In genomic region chr18:12886498-12887126, GRCh38 we compare ENCODE assay signal across 9 cellular contexts. TPM values are rescaled to one million over a fixed set of nuclear protein-coding genes. Genes with fewer than 3 reads are reported as not detected.
DNase-seq lines count a peak whose midpoint lies in the region; ATAC-seq and TF ChIP-seq lines count a peak whose summit lies in the region.
"Had no signal": no experiment of that assay in that cellular context is flagged by ENCODE, and none has a peak within 500 bp of the region (broad histone marks: within the 10 kb centered on the region; RNA-seq: fewer than 3 reads in every experiment).

No MANE protein-coding gene starts in this region.

- intact Hi-C loops in A673 (cut with micrococcal nuclease; ENCODE audit: unreplicated experiment), result no loop called here

- no peak for TF ChIP-seq POLR2A in erythroblast (IDR thresholded peaks at IDR 0.05; ENCODE audit: low read length)

- H3K4me3 ChIP-seq in A673 (ENCODE audit: low read depth, low read length, poor library complexity, severe bottlenecking), result no peak overlapping the region

- no peak for ATAC-seq in HG02938 (IDR thresholded peaks at IDR 0.05; ENCODE audit: unreplicated experiment)
- ATAC-seq: activated T-cell treated with anti-CD3 and anti-CD28 coated beads, Interleukin-2, amount 50 U/mL, for 72 hours had no signal

- DNase-seq in A673 (ENCODE audit: low spot score) (peak; percentile 49), EL (peak; percentile 43), NCI-H524 treated with DMSO at 0.1 percent for 48 hours (lab: John Stamatoyannopoulos, UW) (peak; percentile 18), erythroblast (lab: John Stamatoyannopoulos, UW) (peak; percentile 37 to 42), mesenteric fat pad (ENCODE audit: low spot score) (no peak), HK-2 (ENCODE audit: unreplicated experiment) (no peak)
- DNase-seq in activated CD8-positive, alpha-beta memory T cell treated with anti-CD3 and anti-CD28 coated beads, Interleukin-2, amount 50 U/mL, for 4 hours, result no peak

- peaks cover 8% of the 10 kb centered on the region for H3K4me1 ChIP-seq in A673 (ENCODE audit: insufficient read depth, low read length, poor library complexity, severe bottlenecking)

- CTCF ChIA-PET in A673 (lab: Charles Lee), result no interaction called here

- H3K27me3 ChIP-seq in A673 (replicated peaks; ENCODE audit: insufficient read depth, low read depth, low read length, poor library complexity), result no peaks in the 10 kb centered on the region

- peak; percentile 53 for TF ChIP-seq CTCF in A673 (conservative IDR thresholded peaks at IDR 0.05; ENCODE audit: low read depth, low read length)

- no peaks in the 10 kb centered on the region for H3K9me3 ChIP-seq in A673 (ENCODE audit: low read depth, low read length, poor library complexity, severe bottlenecking)

- POLR2A ChIA-PET in A673 (lab: Charles Lee; ENCODE audit: low non-redundant PET), result interaction anchor here (0.6 kb wide), 1 partner anchor 25 kb away, joined by 6 read pairs; no protein-coding TSS in a partner anchor

- BruUV-seq in A673 (replicated peaks; lab: Mats Ljungman, UMichigan), result no TSS peak

- no peaks in the 10 kb centered on the region for H3K36me3 ChIP-seq in A673 (ENCODE audit: insufficient read depth, low read length, poor library complexity, severe bottlenecking)

- H3K27ac ChIP-seq in A673 (ENCODE audit: low read depth, low read length, poor library complexity, severe bottlenecking), result no peak overlapping the region

RNA-seq across cellular contexts. Expression of gene PTPN2, which starts 2.6 kb away (rescaled TPM):
- total RNA-seq in A673 (2021) (35.8 and 44.7 TPM in 2 replicates), mesenteric fat pad (33.8 TPM)

Comparison
In these comparisons a context has a peak if more than half of its experiments do, and no peak if none do; other contexts are left out.
1. DNase-seq: peak in A673 (single experiment), EL (single experiment), NCI-H524 treated with DMSO at 0.1 percent for 48 hours (single experiment) and erythroblast (2 of 2); none in mesenteric fat pad (single experiment), activated CD8-positive, alpha-beta memory T cell treated with anti-CD3 and anti-CD28 coated beads, Interleukin-2, amount 50 U/mL, for 4 hours (single experiment) and HK-2 (single experiment).